In genomic region chr9:12813960-12814876, GRCh38 we compare ENCODE assay signal across 8 cellular contexts.
DNase-seq lines count a peak whose midpoint lies in the region; ATAC-seq lines count a peak whose summit lies in the region.

No MANE protein-coding gene starts in this region.

- H3K9me3 ChIP-seq in stomach smooth muscle (ENCODE audit: control insufficient read depth in 2 of 2, low read length in 2 of 2) = no peaks in the 10 kb centered on the region

- peak overlapping the region; percentile 23 to 43 for H3K9ac ChIP-seq in stomach smooth muscle (ENCODE audit: low read length in 2 of 2)

- no peaks in the 10 kb centered on the region for H3K27me3 ChIP-seq in stomach smooth muscle (ENCODE audit: control insufficient read depth in 1 of 2, insufficient read depth in 2 of 2, low read length in 2 of 2)

- peak; percentile 30 for DNase-seq in NCI-H2029 treated with DMSO at 0.1 percent for 48 hours (lab: John Stamatoyannopoulos, UW)
- peak; percentile 95 for DNase-seq in astrocyte of the hippocampus (ENCODE audit: low read depth, low spot score)
- DNase-seq in iris pigment epithelial cell (ENCODE audit: low read depth) = peak; percentile 99
- no peak for DNase-seq in stimulated activated CD4-positive, alpha-beta T cell treated with anti-CD3 and anti-CD28 coated beads, Interleukin-2, amount 100 ng/mL, for 24 hours
- DNase-seq in DMS79 treated with DMSO at 0.1 percent for 48 hours (lab: John Stamatoyannopoulos, UW) = no peak

- no peaks in the 10 kb centered on the region for H3K36me3 ChIP-seq in stomach smooth muscle (ENCODE audit: control insufficient read depth in 2 of 2, insufficient read depth in 2 of 2, low read length in 2 of 2)

- peak overlapping the region; percentile 56 for H3K27ac ChIP-seq in stomach smooth muscle (ENCODE audit: low read length)

- H3K4me1 ChIP-seq in stomach smooth muscle (ENCODE audit: control insufficient read depth, insufficient read depth, low read length) = peaks cover 9% of the 10 kb centered on the region

- H3K4me3 ChIP-seq in stomach smooth muscle (ENCODE audit: low read length in 2 of 2) = peak overlapping the region; percentile 15 to 17

- peak; percentile 68 for ATAC-seq in GM19351 (IDR thresholded peaks at IDR 0.05; ENCODE audit: unreplicated experiment)
- ATAC-seq in HG02642 (IDR thresholded peaks at IDR 0.05; ENCODE audit: poor library complexity, unreplicated experiment) = no peak

Comparison
In these comparisons a context has a peak if more than half of its experiments do, and no peak if none do; other contexts are left out.
1. DNase-seq: peak in NCI-H2029 treated with DMSO at 0.1 percent for 48 hours (single experiment), astrocyte of the hippocampus (single experiment) and iris pigment epithelial cell (single experiment); none in stimulated activated CD4-positive, alpha-beta T cell treated with anti-CD3 and anti-CD28 coated beads, Interleukin-2, amount 100 ng/mL, for 24 hours (0 of 2) and DMS79 treated with DMSO at 0.1 percent for 48 hours (single experiment).